14 cellular contexts compared by ENCODE assay signal in genomic region chr1:206554833-206555472, GRCh38. TPM values are rescaled to one million over a fixed set of nuclear protein-coding genes. Genes with fewer than 3 reads are reported as not detected.
A peak's percentile ranks its signal among the peaks of the same experiment; 100 is the strongest.
DNase-seq lines count a peak whose midpoint lies in the region; ATAC-seq and TF ChIP-seq lines count a peak whose summit lies in the region.
"Had no signal": no experiment of that assay in that cellular context is flagged by ENCODE, and none has a peak within 500 bp of the region (broad histone marks: within the 10 kb centered on the region; RNA-seq: fewer than 3 reads in every experiment).

No MANE protein-coding gene starts in this region.

- H3K4me1 ChIP-seq in OCI-LY7 (ENCODE audit: insufficient read depth, low read length, poor library complexity, severe bottlenecking) (peaks cover 50% of the 10 kb centered on the region), skeletal muscle tissue (ENCODE audit: control insufficient read depth in 3 of 3, insufficient read depth in 3 of 3, low read length in 3 of 3) (peaks cover 34 to 43% (median 37%) of the 10 kb centered on the region in 3 donors)
- H3K4me1 ChIP-seq: colonic mucosa had no signal

- peak overlapping the region; percentile 99 for H3K4me2 ChIP-seq in OCI-LY7 (ENCODE audit: low read length)
- H3K4me2 ChIP-seq: SK-N-SH had no signal

- CTCF ChIA-PET in activated naive CD4-positive, alpha-beta T cell treated with anti-CD3 and anti-CD28 coated beads for 36 hours (lab: Charles Lee), result interaction anchor here (0.7 to 21.2 kb wide), 10 partner anchors 9 to 76 kb away, joined by 3 to 511 read pairs (median 5); no protein-coding TSS in a partner anchor
- CTCF ChIA-PET in OCI-LY7 (lab: Charles Lee; ENCODE audit: unreplicated experiment), result interaction anchor here (1.0 to 2.2 kb wide), 4 partner anchors 8 to 26 kb away, joined by 3 to 10 read pairs (median 6); no protein-coding TSS in a partner anchor

- peaks cover 29% of the 10 kb centered on the region for H3K36me3 Mint-ChIP-seq in activated naive CD4-positive, alpha-beta T cell treated with anti-CD3 and anti-CD28 coated beads for 36 hours (ENCODE audit: low read depth)
- peaks cover 21% of the 10 kb centered on the region for H3K36me3 Mint-ChIP-seq in central memory CD8-positive, alpha-beta T cell (ENCODE audit: insufficient read depth)

- H3K27ac ChIP-seq in OCI-LY7 (ENCODE audit: low read depth, low read length, poor library complexity, severe bottlenecking) (no peak overlapping the region), skeletal muscle tissue (ENCODE audit: low read depth, low read length) (no peak overlapping the region)
- H3K27ac ChIP-seq: colonic mucosa, lower lobe of right lung, ovary had no signal

- no peak for DNase-seq in activated naive CD4-positive, alpha-beta T cell treated with anti-CD3 and anti-CD28 coated beads for 36 hours
- DNase-seq in activated naive CD4-positive, alpha-beta T cell (lab: John Stamatoyannopoulos, UW), result no peak
- DNase-seq in OCI-LY7 (ENCODE audit: low spot score) (no peak), HuH-7.5 (ENCODE audit: low spot score) (no peak), NCI-H226 (no peak)
- no peak for DNase-seq in central memory CD8-positive, alpha-beta T cell (ENCODE audit: low spot score in 2 of 2)
- DNase-seq: activated CD4-positive, CD25-positive, alpha-beta regulatory T cell; colonic mucosa; esophagus squamous epithelium; lower lobe of right lung; SK-N-SH had no signal

- H3K9me3 Mint-ChIP-seq in activated naive CD4-positive, alpha-beta T cell treated with anti-CD3 and anti-CD28 coated beads for 36 hours, result no peaks in the 10 kb centered on the region
- no peaks in the 10 kb centered on the region for H3K9me3 Mint-ChIP-seq in central memory CD8-positive, alpha-beta T cell

- intact Hi-C loops in activated naive CD4-positive, alpha-beta T cell treated with anti-CD3 and anti-CD28 coated beads for 36 hours (cut with micrococcal nuclease), result loop anchor here (1.0 to 5.0 kb wide), 3 partner anchors 147 to 923 kb away; partner anchors contain the start of gene ELK4
- intact Hi-C loops in OCI-LY7 (cut with micrococcal nuclease; ENCODE audit: unreplicated experiment), result loop anchor here (5.0 kb wide), 1 partner anchor 127 kb away; the partner anchor contains the start of gene MAPKAPK2

- no peaks in the 10 kb centered on the region for H3K9me3 ChIP-seq in OCI-LY7 (ENCODE audit: low read length)
- H3K9me3 ChIP-seq in skeletal muscle tissue (ENCODE audit: control insufficient read depth in 3 of 3, low read length in 3 of 3), result no peaks in the 10 kb centered on the region
- H3K9me3 ChIP-seq: colonic mucosa, esophagus squamous epithelium, lower lobe of right lung, ovary, SK-N-SH had no signal

- no peaks in the 10 kb centered on the region for H3K27me3 Mint-ChIP-seq in activated naive CD4-positive, alpha-beta T cell treated with anti-CD3 and anti-CD28 coated beads for 36 hours (ENCODE audit: low read depth)
- no peaks in the 10 kb centered on the region for H3K27me3 Mint-ChIP-seq in central memory CD8-positive, alpha-beta T cell

- no peaks in the 10 kb centered on the region for H3K27me3 ChIP-seq in skeletal muscle tissue (ENCODE audit: control insufficient read depth in 3 of 3, insufficient read depth in 3 of 3, low read length in 3 of 3)
- H3K27me3 ChIP-seq: colonic mucosa, esophagus squamous epithelium, ovary had no signal

- H3K4me1 Mint-ChIP-seq in activated naive CD4-positive, alpha-beta T cell treated with anti-CD3 and anti-CD28 coated beads for 36 hours (ENCODE audit: low read depth), result peaks cover 50% of the 10 kb centered on the region
- H3K4me1 Mint-ChIP-seq in central memory CD8-positive, alpha-beta T cell, result peaks cover 72% of the 10 kb centered on the region

- no peak for TF ChIP-seq CTCF in OCI-LY7 (conservative IDR thresholded peaks at IDR 0.05; ENCODE audit: low read length)

- no peaks in the 10 kb centered on the region for H4K20me1 ChIP-seq in OCI-LY7 (ENCODE audit: insufficient read depth, low read length)

- peak overlapping the region; percentile 24; the same call in 1 of the 2 replicates for H2AFZ ChIP-seq in OCI-LY7 (ENCODE audit: low read length)

- H3K9ac ChIP-seq in skeletal muscle tissue (ENCODE audit: low read depth in 1 of 3, low read length in 3 of 3), result peak overlapping the region in 2 of 3 donors; percentile 27 to 60
- H3K9ac ChIP-seq: SK-N-SH had no signal

- H3K36me3 ChIP-seq in OCI-LY7 (ENCODE audit: insufficient read depth, low read length) (no peaks in the 10 kb centered on the region), skeletal muscle tissue (ENCODE audit: control insufficient read depth in 3 of 3, insufficient read depth in 3 of 3, low read length in 3 of 3) (no peaks in the 10 kb centered on the region)
- H3K36me3 ChIP-seq: colonic mucosa, esophagus squamous epithelium, lower lobe of right lung, ovary had no signal

- peak overlapping the region; percentile 96 for H3K4me3 Mint-ChIP-seq in activated naive CD4-positive, alpha-beta T cell treated with anti-CD3 and anti-CD28 coated beads for 36 hours
- H3K4me3 Mint-ChIP-seq in central memory CD8-positive, alpha-beta T cell, result peak overlapping the region; percentile 95

- no TSS peak for BruUV-seq in OCI-LY7 (replicated peaks; lab: Mats Ljungman, UMichigan)

- peaks cover 7% of the 10 kb centered on the region; the same call in 1 of the 2 replicates for H3K79me2 ChIP-seq in OCI-LY7 (ENCODE audit: insufficient read depth, low read depth, low read length)

- H3K9me2 ChIP-seq in OCI-LY7 (ENCODE audit: insufficient read depth, low read length), result no peaks in the 10 kb centered on the region
- H3K9me2 ChIP-seq: SK-N-SH had no signal

- peak overlapping the region; percentile 99 for H3K27ac Mint-ChIP-seq in activated naive CD4-positive, alpha-beta T cell treated with anti-CD3 and anti-CD28 coated beads for 36 hours
- H3K27ac Mint-ChIP-seq in central memory CD8-positive, alpha-beta T cell (ENCODE audit: low read depth), result peak overlapping the region; percentile 83

- POLR2A ChIA-PET in OCI-LY7 (lab: Charles Lee), result interaction anchor here (0.7 to 2.2 kb wide), 12 partner anchors 8 to 511 kb away, joined by 3 to 18 read pairs (median 3); no protein-coding TSS in a partner anchor

- no peak overlapping the region for H3K4me3 ChIP-seq in OCI-LY7 (ENCODE audit: low read depth, low read length, poor library complexity, severe bottlenecking)
- H3K4me3 ChIP-seq in skeletal muscle tissue (ENCODE audit: low read length in 3 of 3), result no peak overlapping the region
- H3K4me3 ChIP-seq: colonic mucosa, esophagus squamous epithelium, lower lobe of right lung, ovary had no signal

- ATAC-seq in central memory CD8-positive, alpha-beta T cell (replicated peaks; ENCODE audit: extremely low read depth, poor library complexity, severe bottlenecking), result no peak
- no peak for ATAC-seq in GM21825 (IDR thresholded peaks at IDR 0.05; ENCODE audit: unreplicated experiment)
- ATAC-seq: lower lobe of right lung had no signal

RNA-seq across cellular contexts. Expression of gene RASSF5, which starts 47.6 kb away (rescaled TPM):
- total RNA-seq in activated naive CD4-positive, alpha-beta T cell treated with anti-CD3 and anti-CD28 coated beads for 36 hours, result 100 to 1,000 TPM; 257 to 258 TPM
- total RNA-seq in OCI-LY7 (2014; rRNA removed; shearing (Covaris generic)), result 19.8 and 21.4 TPM in 2 replicates
- total RNA-seq in OCI-LY7 (2022) (25.7 and 30.0 TPM in 2 replicates), skeletal muscle tissue (3.1 TPM)

RNA-seq across cellular contexts. Expression of gene EIF2D, which starts 57.3 kb away (rescaled TPM):
- 100 to 1,000 TPM; 116 to 122 TPM for total RNA-seq in activated naive CD4-positive, alpha-beta T cell treated with anti-CD3 and anti-CD28 coated beads for 36 hours
- total RNA-seq in OCI-LY7 (2014; rRNA removed; shearing (Covaris generic)), result 85.4 and 89.3 TPM in 2 replicates
- 68.6 and 72.3 TPM in 2 replicates for total RNA-seq in OCI-LY7 (2022)
- total RNA-seq in skeletal muscle tissue, result 25.6 TPM

Comparison
In these comparisons a context has a peak if more than half of its experiments do, and no peak if none do; other contexts are left out.
1. RNA of gene RASSF5, which starts 47.6 kb away (total RNA-seq): 257 to 258 TPM in activated naive CD4-positive, alpha-beta T cell treated with anti-CD3 and anti-CD28 coated beads for 36 hours; 19.8 to 30.0 TPM in OCI-LY7 and 3.1 TPM in skeletal muscle tissue (single experiment); every median in the first group is over 4 times any median in the second.